Comparison of ENCODE assay signal across 9 cellular contexts in the genomic region with DNA sequence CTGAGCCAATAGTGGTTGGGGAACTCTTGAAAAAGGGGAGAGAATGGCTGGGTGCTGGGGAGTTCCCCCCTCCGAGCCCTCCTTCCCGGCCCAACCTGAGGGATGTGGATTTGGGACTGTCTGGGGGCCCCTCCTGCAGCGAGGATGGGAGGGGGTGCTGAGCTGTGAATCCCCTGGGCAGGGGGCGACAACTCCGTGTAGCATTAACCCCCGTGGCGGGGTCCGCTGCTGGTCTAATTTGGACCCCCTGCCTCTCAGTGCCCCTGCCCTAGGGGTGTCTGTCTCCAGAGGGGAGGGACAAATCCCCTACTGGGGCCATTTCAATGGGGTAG. TPM values are rescaled to one million over a fixed set of nuclear protein-coding genes. Genes with fewer than 3 reads are reported as not detected.
DNase-seq lines count a peak whose midpoint lies in the region; ATAC-seq and TF ChIP-seq lines count a peak whose summit lies in the region.
"Had no signal": no experiment of that assay in that cellular context is flagged by ENCODE, and none has a peak within 500 bp of the region (broad histone marks: within the 10 kb centered on the region; RNA-seq: fewer than 3 reads in every experiment).

No MANE protein-coding gene starts in this region.

- peaks cover 45% of the 10 kb centered on the region for H3K4me1 ChIP-seq in ovary (ENCODE audit: insufficient read depth)

- CTCF ChIA-PET in CD4-positive, alpha-beta T cell (lab: Charles Lee), result interaction anchor here (1.5 kb wide), 1 partner anchor 14 kb away, joined by 7 read pairs; no protein-coding TSS in a partner anchor

- intact Hi-C loops in CD4-positive, alpha-beta T cell (cut with DNase I, micrococcal nuclease), result no loop called here
- intact Hi-C loops in dorsolateral prefrontal cortex (cut with DNase I) (no loop called here), ovary (cut with DNase I) (no loop called here)

- TF ChIP-seq POLR2A in ovary (IDR thresholded peaks at IDR 0.05) (no peak), GM18505 (IDR thresholded peaks at IDR 0.05; ENCODE audit: borderline replicate concordance, extremely low read depth, insufficient read depth, insufficient read length) (no peak)

- TF ChIP-seq CTCF in CD4-positive, alpha-beta T cell (IDR thresholded peaks at IDR 0.05), result no peak
- TF ChIP-seq CTCF in dorsolateral prefrontal cortex (IDR thresholded peaks at IDR 0.05 in 54 of 56, conservative IDR thresholded peaks at IDR 0.05 in 2 of 56; ENCODE audit: low read depth in 1 of 56, partially characterized antibody in 56 of 56) (no peak), ovary (IDR thresholded peaks at IDR 0.05) (no peak)

- H3K4me3 Mint-ChIP-seq in CD4-positive, alpha-beta T cell, result peak overlapping the region; percentile 91

- peak overlapping the region in 4 of 59 donors; percentile 5 to 37 (median 8) for H3K4me3 ChIP-seq in dorsolateral prefrontal cortex
- no peak overlapping the region for H3K4me3 ChIP-seq in ovary

- H3K36me3 ChIP-seq in KOPT-K1 (ENCODE audit: insufficient read depth, low read length) (peaks cover 50% of the 10 kb centered on the region), ovary (no peaks in the 10 kb centered on the region)

- no peaks in the 10 kb centered on the region for H3K9me3 ChIP-seq in CD4-positive, alpha-beta T cell (ENCODE audit: control insufficient read depth, low read length)
- H3K9me3 ChIP-seq in KOPT-K1 (ENCODE audit: insufficient read depth, low read length, poor library complexity, severe bottlenecking), result no peaks in the 10 kb centered on the region
- H3K9me3 ChIP-seq in ovary, result no peaks in the 10 kb centered on the region

- H3K4me1 Mint-ChIP-seq in CD4-positive, alpha-beta T cell (ENCODE audit: low read depth), result peaks cover 49% of the 10 kb centered on the region

- ATAC-seq in CD4-positive, alpha-beta T cell (ENCODE audit: poor library complexity), result no peak
- no peak for ATAC-seq in GM18505 (IDR thresholded peaks at IDR 0.05; ENCODE audit: unreplicated experiment)

- no peak for DNase-seq in CD4-positive, alpha-beta T cell
- DNase-seq in dorsolateral prefrontal cortex (no peak), ovary (no peak), SKM-1 (lab: John Stamatoyannopoulos, UW; ENCODE audit: unreplicated experiment) (no peak), mesenteric fat pad (ENCODE audit: low spot score) (no peak), GM19240 (ENCODE audit: insufficient read length, low spot score) (no peak)
- DNase-seq: WERI-Rb-1 had no signal

- no peaks in the 10 kb centered on the region for H3K27me3 ChIP-seq in CD4-positive, alpha-beta T cell (ENCODE audit: control insufficient read depth, insufficient read depth, low read length)
- H3K27me3 ChIP-seq in dorsolateral prefrontal cortex (no peaks in the 10 kb centered on the region), ovary (no peaks in the 10 kb centered on the region)

- H3K27me3 Mint-ChIP-seq in CD4-positive, alpha-beta T cell, result no peaks in the 10 kb centered on the region

- H3K27ac ChIP-seq in CD4-positive, alpha-beta T cell (ENCODE audit: low read depth, low read length), result peak overlapping the region; percentile 52
- peak overlapping the region; percentile 88 for H3K27ac ChIP-seq in KOPT-K1 (ENCODE audit: low read depth, low read length, poor library complexity, severe bottlenecking)
- peak overlapping the region in 53 of 59 donors; percentile 16 to 100 (median 99) for H3K27ac ChIP-seq in dorsolateral prefrontal cortex
- H3K27ac ChIP-seq in ovary, result peak overlapping the region; percentile 89 to 91
- H3K27ac ChIP-seq: WERI-Rb-1 had no signal

- TF ChIP-seq EP300 in ovary (IDR thresholded peaks at IDR 0.05), result no peak

- POLR2A ChIA-PET in CD4-positive, alpha-beta T cell (lab: Charles Lee), result interaction anchor here (1.0 to 7.1 kb wide), 5 partner anchors 8 to 15 kb away, joined by 3 to 117 read pairs (median 4); partner anchors contain the start of gene CIRBP

- 43 to 56% (median 55%) methylated on average over 3 to 8 of the region's 8 CpGs for WGBS in ovary, 3 donors

- peak overlapping the region; percentile 95 for H3K27ac Mint-ChIP-seq in CD4-positive, alpha-beta T cell

- H3K36me3 Mint-ChIP-seq in CD4-positive, alpha-beta T cell (ENCODE audit: low read depth), result peaks cover 57% of the 10 kb centered on the region

- H3K9me3 Mint-ChIP-seq in CD4-positive, alpha-beta T cell, result no peaks in the 10 kb centered on the region

RNA-seq across cellular contexts. Expression of gene MIDN, which starts 9.7 kb away (rescaled TPM):
- 100 to 1,000 TPM; 214 to 228 TPM for total RNA-seq in CD4-positive, alpha-beta T cell
- total RNA-seq in dorsolateral prefrontal cortex (100 to 1,000 TPM in 4 of 120 experiments, 10 to 100 TPM in 116; 19.9 to 116 (median 36.5) TPM), ovary (100 to 1,000 TPM in 5 of 7 donors, 10 to 100 TPM in 2; 44.9 to 261 (median 107) TPM), mesenteric fat pad (156 TPM)
- 10 to 100 TPM; 10.1 to 26.7 TPM for polyA plus RNA-seq in ovary

RNA-seq across cellular contexts. Expression of gene CIRBP, which starts 11.0 kb away (rescaled TPM):
- 100 to 1,000 TPM; 614 to 628 TPM for total RNA-seq in CD4-positive, alpha-beta T cell
- total RNA-seq in dorsolateral prefrontal cortex (100 to 1,000 TPM; 215 to 736 (median 434) TPM), ovary (100 to 1,000 TPM; 602 to 917 (median 855) TPM), mesenteric fat pad (243 TPM)
- polyA plus RNA-seq in ovary, result 1,000 to 10,000 TPM in 1 of 2 donors, 100 to 1,000 TPM in 1; 610 to 1,254 TPM

RNA-seq across cellular contexts. Expression of gene ATP5F1D, which starts 16.6 kb away (rescaled TPM):
- total RNA-seq in CD4-positive, alpha-beta T cell, result 10 to 100 TPM; 77.6 to 92.6 TPM
- 100 to 1,000 TPM; 170 to 316 (median 242) TPM for total RNA-seq in dorsolateral prefrontal cortex
- 100 to 1,000 TPM in 6 of 7 donors, 10 to 100 TPM in 1; 71.9 to 218 (median 148) TPM for total RNA-seq in ovary
- polyA plus RNA-seq in ovary, result 100 to 1,000 TPM in 1 of 2 donors, 1 to 10 TPM in 1; 1.3 to 110 TPM
- 189 TPM for total RNA-seq in mesenteric fat pad

RNA-seq across cellular contexts. Expression of gene FAM174C, which starts 17.2 kb away (rescaled TPM):
- total RNA-seq in CD4-positive, alpha-beta T cell, result 10 to 100 TPM; 32.0 to 38.3 TPM
- total RNA-seq in dorsolateral prefrontal cortex (10 to 100 TPM; 16.2 to 44.5 (median 25.3) TPM), ovary (10 to 100 TPM; 21.7 to 72.5 (median 26.7) TPM), mesenteric fat pad (53.2 TPM)
- 10 to 100 TPM in 1 of 2 donors, under 1 TPM in 1; 0.30 to 35.2 TPM for polyA plus RNA-seq in ovary

RNA-seq across cellular contexts. Expression of gene CBARP, which starts 20.3 kb away (rescaled TPM):
- total RNA-seq in CD4-positive, alpha-beta T cell, result under 1 TPM in 1 of 2 experiments, not detected in 1; 0.22 TPM
- total RNA-seq in dorsolateral prefrontal cortex, result 10 to 100 TPM in 119 of 120 experiments, 1 to 10 TPM in 1; 9.5 to 47.7 (median 25.8) TPM
- total RNA-seq in ovary, result 10 to 100 TPM in 2 of 7 donors, 1 to 10 TPM in 2, under 1 TPM in 3; 0.61 to 21.1 (median 2.4) TPM
- polyA plus RNA-seq in ovary, result under 1 TPM in 1 of 2 donors, not detected in 1; 0.45 TPM
- total RNA-seq in mesenteric fat pad, result 6.2 TPM
